ENCODE assay signal across 1 cellular context in genomic region chr1:11649237-11649623, GRCh38.
TF ChIP-seq lines count a peak whose summit lies in the region.

No MANE protein-coding gene starts in this region.

TF ChIP-seq in K562, 482 proteins besides CTCF, POLR2A, EP300 and RAD21 (continued from another document):
- TF ChIP-seq ZFX (CRISPR knock-in tag; IDR thresholded peaks at IDR 0.05) (0 out of 2 replicates have a peak, but pooled peaks have one; percentile 20), BCOR (IDR thresholded peaks at IDR 0.05) (peak; percentile 14; the same call in 1 of the 2 replicates)
TF ChIP-seq in K562: peak in this region for 8.
